ENCODE assay signal across 8 cellular contexts in genomic region chr20:36571564-36572504, GRCh38. TPM values are rescaled to one million over a fixed set of nuclear protein-coding genes. Genes with fewer than 3 reads are reported as not detected.
A peak's percentile ranks its signal among the peaks of the same experiment; 100 is the strongest.
DNase-seq lines count a peak whose midpoint lies in the region; ATAC-seq and TF ChIP-seq lines count a peak whose summit lies in the region.

No MANE protein-coding gene starts in this region.

- TF ChIP-seq EP300 in esophagus muscularis mucosa (IDR thresholded peaks at IDR 0.05), result no peak

- H3K9ac ChIP-seq in NT2/D1 (ENCODE audit: insufficient read length, low read depth) (peak overlapping the region; percentile 99), rectal smooth muscle tissue (ENCODE audit: low read length) (no peak overlapping the region)

- peaks cover 13% of the 10 kb centered on the region for H3K4me1 ChIP-seq in NT2/D1 (ENCODE audit: insufficient read depth, insufficient read length)
- H3K4me1 ChIP-seq in esophagus muscularis mucosa, result peaks cover 15 to 49% (median 40%) of the 10 kb centered on the region in 4 donors
- peaks cover 11% of the 10 kb centered on the region for H3K4me1 ChIP-seq in rectal smooth muscle tissue (ENCODE audit: control insufficient read depth, insufficient read depth, low read length)

- 62% methylated on average over 17 of the region's 17 CpGs for WGBS in esophagus muscularis mucosa

- H3K27ac ChIP-seq in esophagus muscularis mucosa (replicated peaks in 1 of 4) (peak overlapping the region; percentile 90 to 95 (median 95)), rectal smooth muscle tissue (ENCODE audit: low read depth, low read length) (peak overlapping the region; percentile 89)

- H3K36me3 ChIP-seq in NT2/D1 (ENCODE audit: insufficient read depth, insufficient read length, low read length) (peaks cover 4% of the 10 kb centered on the region), esophagus muscularis mucosa (no peaks in the 10 kb centered on the region), rectal smooth muscle tissue (ENCODE audit: control insufficient read depth, insufficient read depth, low read length) (no peaks in the 10 kb centered on the region)

- TF ChIP-seq POLR2A in esophagus muscularis mucosa (IDR thresholded peaks at IDR 0.05; ENCODE audit: low read depth), result no peak

- H3K9me3 ChIP-seq in NT2/D1 (ENCODE audit: insufficient read depth, low read length) (no peaks in the 10 kb centered on the region), esophagus muscularis mucosa (no peaks in the 10 kb centered on the region)

- no peak for TF ChIP-seq CTCF in esophagus muscularis mucosa (IDR thresholded peaks at IDR 0.05)

- intact Hi-C loops in esophagus muscularis mucosa (cut with DNase I) (no loop called here), left colon (cut with DNase I, micrococcal nuclease) (no loop called here)

- no peak for ATAC-seq in HG02610 (IDR thresholded peaks at IDR 0.05; ENCODE audit: unreplicated experiment)
- ATAC-seq in GM21723 (IDR thresholded peaks at IDR 0.05; ENCODE audit: unreplicated experiment), result no peak
- no peak for ATAC-seq in left colon

- H3K4me3 ChIP-seq in GM08714 (ENCODE audit: low read length) (peak overlapping the region; percentile 78; the same call in 1 of the 2 replicates), NT2/D1 (ENCODE audit: insufficient read length, low read depth) (peak overlapping the region; percentile 96), esophagus muscularis mucosa (peak overlapping the region in 1 of 4 donors; percentile 92), rectal smooth muscle tissue (ENCODE audit: low read length) (no peak overlapping the region)

- DNase-seq in NT2/D1 (ENCODE audit: low read depth, low spot score) (peak; percentile 87), esophagus muscularis mucosa (ENCODE audit: extremely low spot score) (no peak), left colon (no peak), inferior parietal cortex (ENCODE audit: extremely low spot score) (no peak)

- H3K27me3 ChIP-seq in NT2/D1 (ENCODE audit: insufficient read depth, insufficient read length), result no peaks in the 10 kb centered on the region
- no peaks in the 10 kb centered on the region for H3K27me3 ChIP-seq in esophagus muscularis mucosa
- H3K27me3 ChIP-seq in rectal smooth muscle tissue (ENCODE audit: control insufficient read depth, insufficient read depth, low read length), result no peaks in the 10 kb centered on the region

RNA-seq across cellular contexts. Expression of gene TGIF2, which starts 1.6 kb away (rescaled TPM):
- 10 to 100 TPM in 2 of 4 donors, 1 to 10 TPM in 2; 5.8 to 18.5 (median 10.6) TPM for total RNA-seq in esophagus muscularis mucosa
- 1 to 10 TPM; 4.8 to 4.9 TPM for total RNA-seq in left colon

RNA-seq across cellular contexts. Expression of gene MYL9, which starts 30.5 kb away (rescaled TPM):
- total RNA-seq in esophagus muscularis mucosa (1,000 to 10,000 TPM; 2,169 to 3,466 (median 2,516) TPM), left colon (100 to 1,000 TPM in 1 of 2 donors, 10 to 100 TPM in 1; 36.9 to 484 TPM)

RNA-seq across cellular contexts. Expression of gene RAB5IF, which starts 33.7 kb away (rescaled TPM):
- total RNA-seq in esophagus muscularis mucosa (10 to 100 TPM; 60.2 to 94.8 (median 81.6) TPM), left colon (100 to 1,000 TPM; 161 to 165 TPM)

Comparison
In these comparisons a context has a peak if more than half of its experiments do, and no peak if none do; other contexts are left out.
1. RNA of gene MYL9, which starts 30.5 kb away (total RNA-seq): 2,169 to 3,466 TPM in esophagus muscularis mucosa; 36.9 to 484 TPM in left colon; every median in the first group is over 4 times any median in the second.